In the genomic region with DNA sequence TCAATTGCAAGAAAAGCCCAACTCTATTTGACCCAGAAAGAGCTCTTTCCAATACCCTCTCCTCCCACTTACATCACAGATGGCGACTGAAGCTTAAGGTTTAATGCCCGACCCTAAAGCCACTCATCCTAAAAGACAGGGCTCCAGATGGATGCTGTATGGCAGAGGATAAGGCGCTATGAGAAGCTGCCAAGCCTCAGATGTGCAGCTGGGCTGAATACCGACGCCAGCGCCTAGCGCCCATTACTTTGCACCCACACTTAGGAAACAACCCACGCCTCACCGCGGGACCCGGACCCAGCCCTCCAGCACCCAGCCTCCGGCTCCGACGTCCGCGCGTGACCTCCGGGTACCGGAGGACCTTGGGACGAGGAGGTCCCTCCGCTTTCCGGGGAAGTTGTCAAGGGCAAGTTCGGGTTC, we compare ENCODE assay signal across 1 cellular context.
TF ChIP-seq lines count a peak whose summit lies in the region.

No MANE protein-coding gene starts in this region.

TF ChIP-seq in HepG2, 621 proteins besides CTCF, POLR2A, EP300 and RAD21 (continued from another document and continues in another):
- TF ChIP-seq ZMYM3 (CRISPR knock-in tag; IDR thresholded peaks at IDR 0.05) = 0 out of 2 replicates have a peak, but pooled peaks have one; percentile 17
- no peak for TF ChIP-seq EZH2 (conservative IDR thresholded peaks at IDR 0.05; ENCODE audit: low read depth, low read length)
- TF ChIP-seq, protein P1, sequence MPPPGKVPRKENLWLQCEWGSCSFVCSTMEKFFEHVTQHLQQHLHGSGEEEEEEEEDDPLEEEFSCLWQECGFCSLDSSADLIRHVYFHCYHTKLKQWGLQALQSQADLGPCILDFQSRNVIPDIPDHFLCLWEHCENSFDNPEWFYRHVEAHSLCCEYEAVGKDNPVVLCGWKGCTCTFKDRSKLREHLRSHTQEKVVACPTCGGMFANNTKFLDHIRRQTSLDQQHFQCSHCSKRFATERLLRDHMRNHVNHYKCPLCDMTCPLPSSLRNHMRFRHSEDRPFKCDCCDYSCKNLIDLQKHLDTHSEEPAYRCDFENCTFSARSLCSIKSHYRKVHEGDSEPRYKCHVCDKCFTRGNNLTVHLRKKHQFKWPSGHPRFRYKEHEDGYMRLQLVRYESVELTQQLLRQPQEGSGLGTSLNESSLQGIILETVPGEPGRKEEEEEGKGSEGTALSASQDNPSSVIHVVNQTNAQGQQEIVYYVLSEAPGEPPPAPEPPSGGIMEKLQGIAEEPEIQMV (CRISPR knock-in tag; IDR thresholded peaks at IDR 0.05; ENCODE audit: low read depth) = no peak
- TF ChIP-seq ZBTB38 (CRISPR knock-in tag; IDR thresholded peaks at IDR 0.05) = no peak
- TF ChIP-seq, protein P2, sequence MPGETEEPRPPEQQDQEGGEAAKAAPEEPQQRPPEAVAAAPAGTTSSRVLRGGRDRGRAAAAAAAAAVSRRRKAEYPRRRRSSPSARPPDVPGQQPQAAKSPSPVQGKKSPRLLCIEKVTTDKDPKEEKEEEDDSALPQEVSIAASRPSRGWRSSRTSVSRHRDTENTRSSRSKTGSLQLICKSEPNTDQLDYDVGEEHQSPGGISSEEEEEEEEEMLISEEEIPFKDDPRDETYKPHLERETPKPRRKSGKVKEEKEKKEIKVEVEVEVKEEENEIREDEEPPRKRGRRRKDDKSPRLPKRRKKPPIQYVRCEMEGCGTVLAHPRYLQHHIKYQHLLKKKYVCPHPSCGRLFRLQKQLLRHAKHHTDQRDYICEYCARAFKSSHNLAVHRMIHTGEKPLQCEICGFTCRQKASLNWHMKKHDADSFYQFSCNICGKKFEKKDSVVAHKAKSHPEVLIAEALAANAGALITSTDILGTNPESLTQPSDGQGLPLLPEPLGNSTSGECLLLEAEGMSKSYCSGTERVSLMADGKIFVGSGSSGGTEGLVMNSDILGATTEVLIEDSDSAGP (CRISPR knock-in tag; IDR thresholded peaks at IDR 0.05; ENCODE audit: borderline replicate concordance) = no peak
- TF ChIP-seq ZBTB42 (CRISPR knock-in tag; IDR thresholded peaks at IDR 0.05) = no peak
- TF ChIP-seq SRY (CRISPR knock-in tag; IDR thresholded peaks at IDR 0.05) = peak; percentile 51; the same call in 1 of the 2 replicates
- no peak for TF ChIP-seq CAMTA2 (CRISPR knock-in tag; IDR thresholded peaks at IDR 0.05; ENCODE audit: borderline replicate concordance)
- no peak for TF ChIP-seq ZBTB20 (CRISPR knock-in tag; IDR thresholded peaks at IDR 0.05; ENCODE audit: borderline replicate concordance, low read depth)
- no peak for TF ChIP-seq MIER2 (CRISPR knock-in tag; IDR thresholded peaks at IDR 0.05)
- TF ChIP-seq, protein P3, sequence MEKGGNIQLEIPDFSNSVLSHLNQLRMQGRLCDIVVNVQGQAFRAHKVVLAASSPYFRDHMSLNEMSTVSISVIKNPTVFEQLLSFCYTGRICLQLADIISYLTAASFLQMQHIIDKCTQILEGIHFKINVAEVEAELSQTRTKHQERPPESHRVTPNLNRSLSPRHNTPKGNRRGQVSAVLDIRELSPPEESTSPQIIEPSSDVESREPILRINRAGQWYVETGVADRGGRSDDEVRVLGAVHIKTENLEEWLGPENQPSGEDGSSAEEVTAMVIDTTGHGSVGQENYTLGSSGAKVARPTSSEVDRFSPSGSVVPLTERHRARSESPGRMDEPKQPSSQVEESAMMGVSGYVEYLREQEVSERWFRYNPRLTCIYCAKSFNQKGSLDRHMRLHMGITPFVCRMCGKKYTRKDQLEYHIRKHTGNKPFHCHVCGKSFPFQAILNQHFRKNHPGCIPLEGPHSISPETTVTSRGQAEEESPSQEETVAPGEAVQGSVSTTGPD (CRISPR knock-in tag; IDR thresholded peaks at IDR 0.05) = 0 out of 2 replicates have a peak, but pooled peaks have one; percentile 30
- no peak for TF ChIP-seq ZNF510 (CRISPR knock-in tag; IDR thresholded peaks at IDR 0.05; ENCODE audit: low read depth)
- no peak for TF ChIP-seq AKAP8 (CRISPR knock-in tag; IDR thresholded peaks at IDR 0.05)
- TF ChIP-seq, protein P4, sequence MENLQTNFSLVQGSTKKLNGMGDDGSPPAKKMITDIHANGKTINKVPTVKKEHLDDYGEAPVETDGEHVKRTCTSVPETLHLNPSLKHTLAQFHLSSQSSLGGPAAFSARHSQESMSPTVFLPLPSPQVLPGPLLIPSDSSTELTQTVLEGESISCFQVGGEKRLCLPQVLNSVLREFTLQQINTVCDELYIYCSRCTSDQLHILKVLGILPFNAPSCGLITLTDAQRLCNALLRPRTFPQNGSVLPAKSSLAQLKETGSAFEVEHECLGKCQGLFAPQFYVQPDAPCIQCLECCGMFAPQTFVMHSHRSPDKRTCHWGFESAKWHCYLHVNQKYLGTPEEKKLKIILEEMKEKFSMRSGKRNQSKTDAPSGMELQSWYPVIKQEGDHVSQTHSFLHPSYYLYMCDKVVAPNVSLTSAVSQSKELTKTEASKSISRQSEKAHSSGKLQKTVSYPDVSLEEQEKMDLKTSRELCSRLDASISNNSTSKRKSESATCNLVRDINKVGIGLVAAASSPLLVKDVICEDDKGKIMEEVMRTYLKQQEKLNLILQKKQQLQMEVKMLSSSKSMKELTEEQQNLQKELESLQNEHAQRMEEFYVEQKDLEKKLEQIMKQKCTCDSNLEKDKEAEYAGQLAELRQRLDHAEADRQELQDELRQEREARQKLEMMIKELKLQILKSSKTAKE (CRISPR knock-in tag; IDR thresholded peaks at IDR 0.05; ENCODE audit: borderline replicate concordance) = no peak
- TF ChIP-seq, protein P5, sequence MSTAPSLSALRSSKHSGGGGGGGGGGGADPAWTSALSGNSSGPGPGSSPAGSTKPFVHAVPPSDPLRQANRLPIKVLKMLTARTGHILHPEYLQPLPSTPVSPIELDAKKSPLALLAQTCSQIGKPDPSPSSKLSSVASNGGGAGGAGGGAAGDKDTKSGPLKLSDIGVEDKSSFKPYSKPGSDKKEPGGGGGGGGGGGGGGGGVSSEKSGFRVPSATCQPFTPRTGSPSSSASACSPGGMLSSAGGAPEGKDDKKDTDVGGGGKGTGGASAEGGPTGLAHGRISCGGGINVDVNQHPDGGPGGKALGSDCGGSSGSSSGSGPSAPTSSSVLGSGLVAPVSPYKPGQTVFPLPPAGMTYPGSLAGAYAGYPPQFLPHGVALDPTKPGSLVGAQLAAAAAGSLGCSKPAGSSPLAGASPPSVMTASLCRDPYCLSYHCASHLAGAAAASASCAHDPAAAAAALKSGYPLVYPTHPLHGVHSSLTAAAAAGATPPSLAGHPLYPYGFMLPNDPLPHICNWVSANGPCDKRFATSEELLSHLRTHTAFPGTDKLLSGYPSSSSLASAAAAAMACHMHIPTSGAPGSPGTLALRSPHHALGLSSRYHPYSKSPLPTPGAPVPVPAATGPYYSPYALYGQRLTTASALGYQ (CRISPR knock-in tag; IDR thresholded peaks at IDR 0.05) = no peak
- TF ChIP-seq, protein P6, sequence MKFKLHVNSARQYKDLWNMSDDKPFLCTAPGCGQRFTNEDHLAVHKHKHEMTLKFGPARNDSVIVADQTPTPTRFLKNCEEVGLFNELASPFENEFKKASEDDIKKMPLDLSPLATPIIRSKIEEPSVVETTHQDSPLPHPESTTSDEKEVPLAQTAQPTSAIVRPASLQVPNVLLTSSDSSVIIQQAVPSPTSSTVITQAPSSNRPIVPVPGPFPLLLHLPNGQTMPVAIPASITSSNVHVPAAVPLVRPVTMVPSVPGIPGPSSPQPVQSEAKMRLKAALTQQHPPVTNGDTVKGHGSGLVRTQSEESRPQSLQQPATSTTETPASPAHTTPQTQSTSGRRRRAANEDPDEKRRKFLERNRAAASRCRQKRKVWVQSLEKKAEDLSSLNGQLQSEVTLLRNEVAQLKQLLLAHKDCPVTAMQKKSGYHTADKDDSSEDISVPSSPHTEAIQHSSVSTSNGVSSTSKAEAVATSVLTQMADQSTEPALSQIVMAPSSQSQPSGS (CRISPR knock-in tag; IDR thresholded peaks at IDR 0.05) = no peak
- TF ChIP-seq, protein P7, sequence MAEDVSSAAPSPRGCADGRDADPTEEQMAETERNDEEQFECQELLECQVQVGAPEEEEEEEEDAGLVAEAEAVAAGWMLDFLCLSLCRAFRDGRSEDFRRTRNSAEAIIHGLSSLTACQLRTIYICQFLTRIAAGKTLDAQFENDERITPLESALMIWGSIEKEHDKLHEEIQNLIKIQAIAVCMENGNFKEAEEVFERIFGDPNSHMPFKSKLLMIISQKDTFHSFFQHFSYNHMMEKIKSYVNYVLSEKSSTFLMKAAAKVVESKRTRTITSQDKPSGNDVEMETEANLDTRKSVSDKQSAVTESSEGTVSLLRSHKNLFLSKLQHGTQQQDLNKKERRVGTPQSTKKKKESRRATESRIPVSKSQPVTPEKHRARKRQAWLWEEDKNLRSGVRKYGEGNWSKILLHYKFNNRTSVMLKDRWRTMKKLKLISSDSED (CRISPR knock-in tag; IDR thresholded peaks at IDR 0.05) = no peak
- no peak for TF ChIP-seq ZIK1 (CRISPR knock-in tag; IDR thresholded peaks at IDR 0.05; ENCODE audit: borderline replicate concordance, low read depth)
- TF ChIP-seq TEAD3 (CRISPR knock-in tag; optimal IDR thresholded peaks at IDR 0.05; ENCODE audit: borderline replicate concordance) = peak; percentile 6
- TF ChIP-seq STAT5B (CRISPR knock-in tag; IDR thresholded peaks at IDR 0.05) = no peak
- TF ChIP-seq NR1H2 (CRISPR knock-in tag; IDR thresholded peaks at IDR 0.05; ENCODE audit: borderline replicate concordance, low read depth) = no peak
- no peak for TF ChIP-seq MEIS1 (CRISPR knock-in tag; IDR thresholded peaks at IDR 0.05; ENCODE audit: borderline replicate concordance)
- TF ChIP-seq CREB1 (IDR thresholded peaks at IDR 0.05) = no peak
- no peak for TF ChIP-seq CREB1 (CRISPR knock-in tag; IDR thresholded peaks at IDR 0.05)
- TF ChIP-seq TOPORS (CRISPR knock-in tag; IDR thresholded peaks at IDR 0.05) = no peak
- no peak for TF ChIP-seq KDM2A (CRISPR knock-in tag; IDR thresholded peaks at IDR 0.05; ENCODE audit: borderline replicate concordance, low read depth)
- TF ChIP-seq, protein P8, sequence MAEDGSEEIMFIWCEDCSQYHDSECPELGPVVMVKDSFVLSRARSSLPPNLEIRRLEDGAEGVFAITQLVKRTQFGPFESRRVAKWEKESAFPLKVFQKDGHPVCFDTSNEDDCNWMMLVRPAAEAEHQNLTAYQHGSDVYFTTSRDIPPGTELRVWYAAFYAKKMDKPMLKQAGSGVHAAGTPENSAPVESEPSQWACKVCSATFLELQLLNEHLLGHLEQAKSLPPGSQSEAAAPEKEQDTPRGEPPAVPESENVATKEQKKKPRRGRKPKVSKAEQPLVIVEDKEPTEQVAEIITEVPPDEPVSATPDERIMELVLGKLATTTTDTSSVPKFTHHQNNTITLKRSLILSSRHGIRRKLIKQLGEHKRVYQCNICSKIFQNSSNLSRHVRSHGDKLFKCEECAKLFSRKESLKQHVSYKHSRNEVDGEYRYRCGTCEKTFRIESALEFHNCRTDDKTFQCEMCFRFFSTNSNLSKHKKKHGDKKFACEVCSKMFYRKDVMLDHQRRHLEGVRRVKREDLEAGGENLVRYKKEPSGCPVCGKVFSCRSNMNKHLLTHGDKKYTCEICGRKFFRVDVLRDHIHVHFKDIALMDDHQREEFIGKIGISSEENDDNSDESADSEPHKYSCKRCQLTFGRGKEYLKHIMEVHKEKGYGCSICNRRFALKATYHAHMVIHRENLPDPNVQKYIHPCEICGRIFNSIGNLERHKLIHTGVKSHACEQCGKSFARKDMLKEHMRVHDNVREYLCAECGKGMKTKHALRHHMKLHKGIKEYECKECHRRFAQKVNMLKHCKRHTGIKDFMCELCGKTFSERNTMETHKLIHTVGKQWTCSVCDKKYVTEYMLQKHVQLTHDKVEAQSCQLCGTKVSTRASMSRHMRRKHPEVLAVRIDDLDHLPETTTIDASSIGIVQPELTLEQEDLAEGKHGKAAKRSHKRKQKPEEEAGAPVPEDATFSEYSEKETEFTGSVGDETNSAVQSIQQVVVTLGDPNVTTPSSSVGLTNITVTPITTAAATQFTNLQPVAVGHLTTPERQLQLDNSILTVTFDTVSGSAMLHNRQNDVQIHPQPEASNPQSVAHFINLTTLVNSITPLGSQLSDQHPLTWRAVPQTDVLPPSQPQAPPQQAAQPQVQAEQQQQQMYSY (CRISPR knock-in tag; IDR thresholded peaks at IDR 0.05) = no peak
- peak; percentile 6; the same call in 1 of the 2 replicates for TF ChIP-seq ZMAT3 (CRISPR knock-in tag; conservative IDR thresholded peaks at IDR 0.05)
- no peak for TF ChIP-seq MED13 (CRISPR knock-in tag; IDR thresholded peaks at IDR 0.05)
- TF ChIP-seq CHD2 (IDR thresholded peaks at IDR 0.05; ENCODE audit: low read depth, low read length) = no peak
- no peak for TF ChIP-seq MAZ (IDR thresholded peaks at IDR 0.05; ENCODE audit: borderline replicate concordance, low read depth, low read length)
- no peak for TF ChIP-seq MAZ (CRISPR knock-in tag; IDR thresholded peaks at IDR 0.05; ENCODE audit: low read depth)
- no peak for TF ChIP-seq TAF1 (CRISPR knock-in tag; IDR thresholded peaks at IDR 0.05)
- TF ChIP-seq ZSCAN25 (CRISPR knock-in tag; IDR thresholded peaks at IDR 0.05) = no peak
- TF ChIP-seq DNMT3B (CRISPR knock-in tag; conservative IDR thresholded peaks at IDR 0.05) = no peak
- TF ChIP-seq ZNF326 (CRISPR knock-in tag; IDR thresholded peaks at IDR 0.05; ENCODE audit: borderline replicate concordance) = no peak
- no peak for TF ChIP-seq JDP2 (CRISPR knock-in tag; IDR thresholded peaks at IDR 0.05; ENCODE audit: borderline replicate concordance)
- TF ChIP-seq, protein P9, sequence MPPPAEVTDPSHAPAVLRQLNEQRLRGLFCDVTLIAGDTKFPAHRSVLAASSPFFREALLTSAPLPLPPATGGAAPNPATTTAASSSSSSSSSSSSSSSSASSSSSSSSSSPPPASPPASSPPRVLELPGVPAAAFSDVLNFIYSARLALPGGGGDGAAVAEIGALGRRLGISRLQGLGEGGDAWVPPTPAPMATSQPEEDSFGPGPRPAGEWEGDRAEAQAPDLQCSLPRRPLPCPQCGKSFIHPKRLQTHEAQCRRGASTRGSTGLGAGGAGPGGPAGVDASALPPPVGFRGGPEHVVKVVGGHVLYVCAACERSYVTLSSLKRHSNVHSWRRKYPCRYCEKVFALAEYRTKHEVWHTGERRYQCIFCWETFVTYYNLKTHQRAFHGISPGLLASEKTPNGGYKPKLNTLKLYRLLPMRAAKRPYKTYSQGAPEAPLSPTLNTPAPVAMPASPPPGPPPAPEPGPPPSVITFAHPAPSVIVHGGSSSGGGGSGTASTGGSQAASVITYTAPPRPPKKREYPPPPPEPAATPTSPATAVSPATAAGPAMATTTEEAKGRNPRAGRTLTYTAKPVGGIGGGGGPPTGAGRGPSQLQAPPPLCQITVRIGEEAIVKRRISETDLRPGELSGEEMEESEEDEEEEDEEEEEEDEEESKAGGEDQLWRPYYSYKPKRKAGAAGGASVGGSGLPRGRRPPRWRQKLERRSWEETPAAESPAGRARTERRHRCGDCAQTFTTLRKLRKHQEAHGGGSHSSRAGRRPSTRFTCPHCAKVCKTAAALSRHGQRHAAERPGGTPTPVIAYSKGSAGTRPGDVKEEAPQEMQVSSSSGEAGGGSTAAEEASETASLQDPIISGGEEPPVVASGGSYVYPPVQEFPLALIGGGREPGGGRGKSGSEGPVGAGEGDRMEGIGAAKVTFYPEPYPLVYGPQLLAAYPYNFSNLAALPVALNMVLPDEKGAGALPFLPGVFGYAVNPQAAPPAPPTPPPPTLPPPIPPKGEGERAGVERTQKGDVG (CRISPR knock-in tag; IDR thresholded peaks at IDR 0.05; ENCODE audit: borderline replicate concordance) = 0 out of 2 replicates have a peak, but pooled peaks have one; percentile 61
- no peak for TF ChIP-seq ERF (CRISPR knock-in tag; IDR thresholded peaks at IDR 0.05)
- no peak for TF ChIP-seq NCOR1 (IDR thresholded peaks at IDR 0.05; ENCODE audit: borderline replicate concordance, low read length)
